Comparison of ENCODE assay signal across 8 cellular contexts in genomic region chr11:6321961-6322362, GRCh38. TPM values are rescaled to one million over a fixed set of nuclear protein-coding genes. Genes with fewer than 3 reads are reported as not detected.
DNase-seq lines count a peak whose midpoint lies in the region; ATAC-seq and TF ChIP-seq lines count a peak whose summit lies in the region.

No MANE protein-coding gene starts in this region.

- peaks cover 22% of the 10 kb centered on the region for H3K4me1 ChIP-seq in A673 (ENCODE audit: insufficient read depth, low read length, poor library complexity, severe bottlenecking)
- peaks cover 68% of the 10 kb centered on the region for H3K4me1 ChIP-seq in HUES48 (ENCODE audit: control insufficient read depth, insufficient read depth, low read length)
- peaks cover 46% of the 10 kb centered on the region for H3K4me1 ChIP-seq in adipocyte (ENCODE audit: control insufficient read depth, insufficient read depth, low read length)
- peaks cover 24% of the 10 kb centered on the region for H3K4me1 ChIP-seq in mesenchymal stem cell (ENCODE audit: control insufficient read depth, insufficient read depth, low read depth, low read length)

- H4K8ac ChIP-seq in mesenchymal stem cell (ENCODE audit: low read length) = peak overlapping the region; percentile 66

- ATAC-seq in HG03159 (IDR thresholded peaks at IDR 0.05; ENCODE audit: unreplicated experiment) (no peak), HG02885 (IDR thresholded peaks at IDR 0.05; ENCODE audit: poor library complexity, unreplicated experiment) (no peak)

- no peak overlapping the region for H3K23ac ChIP-seq in mesenchymal stem cell (ENCODE audit: low read length in 2 of 2)

- DNase-seq in A673 (ENCODE audit: low spot score) = peak; percentile 93
- peak; percentile 33 for DNase-seq in adipocyte (ENCODE audit: low read depth)
- DNase-seq in mesenchymal stem cell = peak; percentile 75
- DNase-seq in C1 segment of cervical spinal cord (lab: John Stamatoyannopoulos, UW) = no peak
- no peak for DNase-seq in hypothalamus (lab: John Stamatoyannopoulos, UW)

- BruUV-seq in A673 (replicated peaks; lab: Mats Ljungman, UMichigan) = no TSS peak

- no peak overlapping the region for H3K4me3 ChIP-seq in A673 (ENCODE audit: low read depth, low read length, poor library complexity, severe bottlenecking)
- no peak overlapping the region for H3K4me3 ChIP-seq in HUES48 (ENCODE audit: low read depth, low read length)
- peak overlapping the region; percentile 93 for H3K4me3 ChIP-seq in adipocyte (ENCODE audit: low read length)
- peak overlapping the region in 1 of 2 experiments; percentile 89 for H3K4me3 ChIP-seq in mesenchymal stem cell (ENCODE audit: insufficient read depth in 1 of 2, low read depth in 1 of 2, low read length in 2 of 2)

- peak overlapping the region; percentile 83 for H3K27ac ChIP-seq in A673 (ENCODE audit: low read depth, low read length, poor library complexity, severe bottlenecking)
- H3K27ac ChIP-seq in HUES48 (ENCODE audit: low read depth, low read length) = peak overlapping the region; percentile 89
- H3K27ac ChIP-seq in mesenchymal stem cell (ENCODE audit: low read length, poor library complexity, severe bottlenecking) = peak overlapping the region; percentile 83

- H3K27me3 ChIP-seq in A673 (replicated peaks; ENCODE audit: insufficient read depth, low read depth, low read length, poor library complexity) (no peaks in the 10 kb centered on the region), HUES48 (ENCODE audit: control insufficient read depth, insufficient read depth, low read length) (no peaks in the 10 kb centered on the region), adipocyte (replicated peaks; ENCODE audit: control insufficient read depth, insufficient read depth, low read length) (no peaks in the 10 kb centered on the region), mesenchymal stem cell (ENCODE audit: control insufficient read depth in 1 of 2, insufficient read depth in 1 of 2, low read length in 2 of 2) (no peaks in the 10 kb centered on the region)

- no peak overlapping the region for H2AFZ ChIP-seq in mesenchymal stem cell (ENCODE audit: low read depth, low read length)

- POLR2A ChIA-PET in A673 (lab: Charles Lee; ENCODE audit: low non-redundant PET) = interaction anchor here (0.6 to 0.7 kb wide), 2 partner anchors 56 to 57 kb away, joined by 3 to 5 read pairs; no protein-coding TSS in a partner anchor

- H3K18ac ChIP-seq in mesenchymal stem cell (ENCODE audit: low read depth in 1 of 2, low read length in 2 of 2) = peak overlapping the region; percentile 18 to 77

- CTCF ChIA-PET in A673 (lab: Charles Lee) = interaction anchor here (1.1 kb wide), 1 partner anchor 41 kb away, joined by 8 read pairs; no protein-coding TSS in a partner anchor

- peak overlapping the region in 1 of 2 experiments; percentile 81 for H2BK12ac ChIP-seq in mesenchymal stem cell (ENCODE audit: low read length in 2 of 2)

- no peak overlapping the region for H3K14ac ChIP-seq in mesenchymal stem cell (ENCODE audit: low read length in 2 of 2)

- H3K79me1 ChIP-seq in mesenchymal stem cell (replicated peaks; ENCODE audit: low read length, poor library complexity, severe bottlenecking) = peaks cover 4% of the 10 kb centered on the region

- WGBS in mesenchymal stem cell = 9% methylated on average over 2 of the region's 2 CpGs

- H2BK15ac ChIP-seq in mesenchymal stem cell (ENCODE audit: low read depth, poor library complexity, severe bottlenecking) = no peak overlapping the region

- H2BK120ac ChIP-seq in mesenchymal stem cell (ENCODE audit: low read depth, low read length) = no peak overlapping the region

- H3K4ac ChIP-seq in mesenchymal stem cell (ENCODE audit: low read depth in 1 of 2, low read length in 2 of 2) = peak overlapping the region; percentile 64 to 71

- no peak overlapping the region for H3K4me2 ChIP-seq in mesenchymal stem cell (ENCODE audit: low read length, poor library complexity, severe bottlenecking)

- no peak overlapping the region for H3K9ac ChIP-seq in HUES48 (ENCODE audit: low read depth, low read length)
- peak overlapping the region; percentile 98 for H3K9ac ChIP-seq in adipocyte (ENCODE audit: low read length)
- peak overlapping the region; percentile 99 for H3K9ac ChIP-seq in mesenchymal stem cell (ENCODE audit: low read length)

- H3K36me3 ChIP-seq in A673 (ENCODE audit: insufficient read depth, low read length, poor library complexity, severe bottlenecking) (no peaks in the 10 kb centered on the region), HUES48 (ENCODE audit: control insufficient read depth, insufficient read depth, low read length) (no peaks in the 10 kb centered on the region), adipocyte (ENCODE audit: control insufficient read depth, insufficient read depth, low read length, severe bottlenecking) (no peaks in the 10 kb centered on the region), mesenchymal stem cell (ENCODE audit: control insufficient read depth in 1 of 2, insufficient read depth in 2 of 2, low read depth in 1 of 2, low read length in 2 of 2) (peaks cover 0 to 16% of the 10 kb centered on the region in 2 experiments)

- no peak for TF ChIP-seq CTCF in A673 (conservative IDR thresholded peaks at IDR 0.05; ENCODE audit: low read depth, low read length)

- intact Hi-C loops in A673 (cut with micrococcal nuclease; ENCODE audit: unreplicated experiment) = no loop called here

- no peak overlapping the region for H4K91ac ChIP-seq in mesenchymal stem cell (ENCODE audit: low read length)

- peak overlapping the region; percentile 18 for H2AK5ac ChIP-seq in mesenchymal stem cell (ENCODE audit: low read length, severe bottlenecking)

- no peaks in the 10 kb centered on the region for H3K9me3 ChIP-seq in A673 (ENCODE audit: low read depth, low read length, poor library complexity, severe bottlenecking)
- H3K9me3 ChIP-seq in HUES48 (ENCODE audit: control insufficient read depth, insufficient read depth, low read length) = no peaks in the 10 kb centered on the region
- no peaks in the 10 kb centered on the region for H3K9me3 ChIP-seq in adipocyte (ENCODE audit: control insufficient read depth, low read length)
- H3K9me3 ChIP-seq in mesenchymal stem cell (ENCODE audit: control insufficient read depth, low read length) = no peaks in the 10 kb centered on the region

- H2BK5ac ChIP-seq in mesenchymal stem cell (ENCODE audit: low read depth, low read length, poor library complexity, severe bottlenecking) = no peak overlapping the region

RNA-seq across cellular contexts. Expression of gene CAVIN3, which starts 1.7 kb away (rescaled TPM):
- 1.3 and 1.4 TPM in 2 replicates for total RNA-seq in A673 (2021)
- polyA plus RNA-seq in mesenchymal stem cell (2013, experiment 1 of 2) = 146 TPM
- polyA plus RNA-seq in mesenchymal stem cell (2013, experiment 2 of 2) = 151 TPM

Comparison
In these comparisons a context has a peak if more than half of its experiments do, and no peak if none do; other contexts are left out.
1. DNase-seq: peak in A673 (single experiment), adipocyte (single experiment) and mesenchymal stem cell (single experiment); none in C1 segment of cervical spinal cord (0 of 14) and hypothalamus (0 of 51).
2. Peak in every context shown above with its lines, with median percentiles within 50 percentile points of each other: H3K27ac ChIP-seq.